ENCODE assay signal across 5 cellular contexts in genomic region chr6:81643156-81643555, GRCh38.
"Had no signal": no experiment of that assay in that cellular context is flagged by ENCODE, and none has a peak within 500 bp of the region (broad histone marks: within the 10 kb centered on the region; RNA-seq: fewer than 3 reads in every experiment).

No MANE protein-coding gene starts in this region.

- DNase-seq: IMR-90, KBM-7 had no signal

- ATAC-seq: K562 had no signal

- H3K4me3 ChIP-seq: K562 had no signal

- H3K27ac ChIP-seq: HL-60 had no signal

- FAIRE-seq: HTR-8/SVneo, K562 had no signal
